ENCODE assay signal across 12 cellular contexts in genomic region chr7:139739863-139740597, GRCh38. TPM values are rescaled to one million over a fixed set of nuclear protein-coding genes. Genes with fewer than 3 reads are reported as not detected.
DNase-seq lines count a peak whose midpoint lies in the region; ATAC-seq and TF ChIP-seq lines count a peak whose summit lies in the region.
"Had no signal": no experiment of that assay in that cellular context is flagged by ENCODE, and none has a peak within 500 bp of the region (broad histone marks: within the 10 kb centered on the region; RNA-seq: fewer than 3 reads in every experiment).

No MANE protein-coding gene starts in this region.

- no peaks in the 10 kb centered on the region for H3K27me3 Mint-ChIP-seq in activated naive CD8-positive, alpha-beta T cell treated with anti-CD3 and anti-CD28 coated beads for 36 hours

- peak; percentile 86 for DNase-seq in DMS79 (lab: John Stamatoyannopoulos, UW)
- DNase-seq in NCI-H526 (lab: John Stamatoyannopoulos, UW): peak; percentile 35 to 62
- DNase-seq in T1000 (lab: John Stamatoyannopoulos, UW): no peak
- DNase-seq in NCI-H82 (lab: John Stamatoyannopoulos, UW): no peak
- no peak for DNase-seq in activated naive CD8-positive, alpha-beta T cell treated with anti-CD3 and anti-CD28 coated beads for 36 hours
- no peak for DNase-seq in stimulated activated effector memory CD8-positive, alpha-beta T cell treated with anti-CD3 and anti-CD28 coated beads, Interleukin-12 subunit alpha, Interleukin-12 subunit beta, amount 100 ng/mL, for 72 hours (ENCODE audit: low spot score in 2 of 2)
- DNase-seq: activated CD4-positive, alpha-beta T cell treated with anti-CD3 and anti-CD28 coated beads for 1 hour; NCI-H748 treated with DMSO at 0.1 percent for 48 hours had no signal

- H3K9me3 Mint-ChIP-seq in activated naive CD8-positive, alpha-beta T cell treated with anti-CD3 and anti-CD28 coated beads for 36 hours: no peaks in the 10 kb centered on the region
- H3K9me3 Mint-ChIP-seq in stimulated activated effector memory CD8-positive, alpha-beta T cell treated with anti-CD3 and anti-CD28 coated beads, Interleukin-12 subunit alpha, Interleukin-12 subunit beta, amount 100 ng/mL, for 72 hours: no peaks in the 10 kb centered on the region

- peaks cover 70 to 78% of the 10 kb centered on the region in 2 experiments for H3K4me1 ChIP-seq in neutrophil (ENCODE audit: control insufficient read depth in 1 of 2, insufficient read depth in 1 of 2, low read depth in 1 of 2, low read length in 1 of 2)

- H3K9me3 ChIP-seq in neutrophil: no peaks in the 10 kb centered on the region

- TF ChIP-seq CTCF in neutrophil (IDR thresholded peaks at IDR 0.05): no peak

- H3K27me3 ChIP-seq in neutrophil: no peaks in the 10 kb centered on the region

- H3K36me3 Mint-ChIP-seq in activated naive CD8-positive, alpha-beta T cell treated with anti-CD3 and anti-CD28 coated beads for 36 hours: peaks cover 3% of the 10 kb centered on the region
- no peaks in the 10 kb centered on the region for H3K36me3 Mint-ChIP-seq in stimulated activated effector memory CD8-positive, alpha-beta T cell treated with anti-CD3 and anti-CD28 coated beads, Interleukin-12 subunit alpha, Interleukin-12 subunit beta, amount 100 ng/mL, for 72 hours

- H3K4me3 ChIP-seq in neutrophil (ENCODE audit: low read depth in 1 of 2, low read length in 1 of 2): no peak overlapping the region
- H3K4me3 ChIP-seq: smooth muscle cell had no signal

- no peak overlapping the region for H3K27ac Mint-ChIP-seq in activated naive CD8-positive, alpha-beta T cell treated with anti-CD3 and anti-CD28 coated beads for 36 hours
- H3K27ac Mint-ChIP-seq in stimulated activated effector memory CD8-positive, alpha-beta T cell treated with anti-CD3 and anti-CD28 coated beads, Interleukin-12 subunit alpha, Interleukin-12 subunit beta, amount 100 ng/mL, for 72 hours: no peak overlapping the region

- H3K4me3 Mint-ChIP-seq in activated naive CD8-positive, alpha-beta T cell treated with anti-CD3 and anti-CD28 coated beads for 36 hours: no peak overlapping the region
- no peak overlapping the region for H3K4me3 Mint-ChIP-seq in stimulated activated effector memory CD8-positive, alpha-beta T cell treated with anti-CD3 and anti-CD28 coated beads, Interleukin-12 subunit alpha, Interleukin-12 subunit beta, amount 100 ng/mL, for 72 hours

- ATAC-seq in esophagus mucosa: peak; percentile 20
- ATAC-seq in stimulated activated effector memory CD8-positive, alpha-beta T cell treated with anti-CD3 and anti-CD28 coated beads, Interleukin-12 subunit alpha, Interleukin-12 subunit beta, amount 100 ng/mL, for 72 hours: no peak

- no peaks in the 10 kb centered on the region for H3K36me3 ChIP-seq in neutrophil

- H3K27ac ChIP-seq in neutrophil: peak overlapping the region; percentile 18
- H3K27ac ChIP-seq: HL-60 had no signal

- peaks cover 33% of the 10 kb centered on the region for H3K4me1 Mint-ChIP-seq in activated naive CD8-positive, alpha-beta T cell treated with anti-CD3 and anti-CD28 coated beads for 36 hours
- peaks cover 64% of the 10 kb centered on the region for H3K4me1 Mint-ChIP-seq in stimulated activated effector memory CD8-positive, alpha-beta T cell treated with anti-CD3 and anti-CD28 coated beads, Interleukin-12 subunit alpha, Interleukin-12 subunit beta, amount 100 ng/mL, for 72 hours

RNA-seq across cellular contexts. Expression of gene HIPK2, which starts 37.8 kb away (rescaled TPM):
- 39.5 TPM for total RNA-seq in esophagus mucosa
- total RNA-seq in activated naive CD8-positive, alpha-beta T cell treated with anti-CD3 and anti-CD28 coated beads for 36 hours: 10 to 100 TPM; 15.4 to 16.1 TPM

Comparison
In these comparisons a context has a peak if more than half of its experiments do, and no peak if none do; other contexts are left out.
1. DNase-seq: peak in DMS79 (single experiment) and NCI-H526 (2 of 2); none in T1000 (single experiment), NCI-H82 (single experiment), activated naive CD8-positive, alpha-beta T cell treated with anti-CD3 and anti-CD28 coated beads for 36 hours (single experiment) and stimulated activated effector memory CD8-positive, alpha-beta T cell treated with anti-CD3 and anti-CD28 coated beads, Interleukin-12 subunit alpha, Interleukin-12 subunit beta, amount 100 ng/mL, for 72 hours (0 of 2).